In genomic region chr22:29031236-29031982, GRCh38 we compare ENCODE assay signal across 8 cellular contexts. TPM values are rescaled to one million over a fixed set of nuclear protein-coding genes. Genes with fewer than 3 reads are reported as not detected.
A peak's percentile ranks its signal among the peaks of the same experiment; 100 is the strongest.
DNase-seq lines count a peak whose midpoint lies in the region; ATAC-seq, FAIRE-seq and TF ChIP-seq lines count a peak whose summit lies in the region.

No MANE protein-coding gene starts in this region.

- ATAC-seq in K562 = peak; percentile 87
- no peak for ATAC-seq in GM18502 (IDR thresholded peaks at IDR 0.05; ENCODE audit: poor library complexity, unreplicated experiment)
- no peak for ATAC-seq in HG03342 (IDR thresholded peaks at IDR 0.05; ENCODE audit: unreplicated experiment)

- H3K36me3 ChIP-seq in K562 (ENCODE audit: control insufficient read depth, insufficient read depth, low read length) (no peaks in the 10 kb centered on the region), skeletal muscle tissue (ENCODE audit: control insufficient read depth in 3 of 3, insufficient read depth in 3 of 3, low read length in 3 of 3) (no peaks in the 10 kb centered on the region)

- CTCF ChIA-PET in K562 (lab: Yijun Ruan, JAX; ENCODE audit: low intra/inter-chr PET ratio) = no interaction called here

- TF ChIP-seq EP300 in K562 (IDR thresholded peaks at IDR 0.05; ENCODE audit: low read length) = no peak; the same call in 1 of the 2 replicates

- H3K4me3 ChIP-seq in K562 (peak overlapping the region; percentile 33; the same call in 1 of the 2 replicates), iPS-18c (ENCODE audit: insufficient read depth, low read depth, low read length) (peak overlapping the region; percentile 46), skeletal muscle tissue (ENCODE audit: low read length in 3 of 3) (peak overlapping the region; percentile 50 to 56 (median 54))

- FAIRE-seq in K562 (lab: Jason Lieb, UNC) = peak; percentile 93

- peak overlapping the region; percentile 72 for H3K4me2 ChIP-seq in K562 (ENCODE audit: insufficient read depth, low read length)

- H3K9me3 ChIP-seq in K562 (replicated peaks; ENCODE audit: control insufficient read depth, insufficient read depth, low read depth, low read length) (no peaks in the 10 kb centered on the region), iPS-18c (ENCODE audit: control insufficient read depth, insufficient read depth, low read length) (no peaks in the 10 kb centered on the region), skeletal muscle tissue (ENCODE audit: control insufficient read depth in 3 of 3, low read length in 3 of 3) (no peaks in the 10 kb centered on the region)

- no TSS peak for BruUV-seq in K562 (replicated peaks; lab: Mats Ljungman, UMichigan)

- H3K27me3 ChIP-seq in K562 (ENCODE audit: control insufficient read depth in 2 of 2, insufficient read depth in 2 of 2, low read length in 2 of 2) (no peaks in the 10 kb centered on the region), skeletal muscle tissue (ENCODE audit: control insufficient read depth in 3 of 3, insufficient read depth in 3 of 3, low read length in 3 of 3) (no peaks in the 10 kb centered on the region)

- POLR2A ChIA-PET in K562 (lab: Yijun Ruan, JAX) = interaction anchor here (0.6 to 1.1 kb wide), 4 partner anchors 12 to 121 kb away, joined by 3 read pairs; no protein-coding TSS in a partner anchor

- peak in 1 of 3 experiments; percentile 15; a peak in 1 of 6 replicates for TF ChIP-seq CTCF in K562 (IDR thresholded peaks at IDR 0.05 in 2 of 3, conservative IDR thresholded peaks at IDR 0.05 in 1 of 3; ENCODE audit: insufficient read depth in 2 of 3, low read depth in 1 of 3, low read length in 3 of 3)

- in situ Hi-C loops in K562 (cut with MboI) = no loop called here

- H4K20me1 ChIP-seq in K562 (replicated peaks; ENCODE audit: control insufficient read depth, insufficient read depth, low read length) = no peaks in the 10 kb centered on the region

- H3K79me2 ChIP-seq in K562 (ENCODE audit: control insufficient read depth, insufficient read depth, low read length) = no peaks in the 10 kb centered on the region; the same call in 1 of the 3 replicates

- H3K4me1 ChIP-seq in K562 (replicated peaks in 1 of 2; ENCODE audit: control insufficient read depth in 2 of 2, insufficient read depth in 2 of 2, low read length in 2 of 2) (peaks cover 25 to 37% of the 10 kb centered on the region in 2 experiments), skeletal muscle tissue (ENCODE audit: control insufficient read depth in 3 of 3, insufficient read depth in 3 of 3, low read length in 3 of 3) (peaks cover 19 to 43% (median 22%) of the 10 kb centered on the region in 3 donors)

- H3K27ac ChIP-seq in K562 (ENCODE audit: extremely low read depth, low read depth, low read length) (peak overlapping the region; percentile 89), skeletal muscle tissue (ENCODE audit: low read depth, low read length) (peak overlapping the region; percentile 83)

- no peaks in the 10 kb centered on the region for H3K9me1 ChIP-seq in K562 (ENCODE audit: control insufficient read depth, insufficient read depth, low read length)

- peak overlapping the region; percentile 76 for H2AFZ ChIP-seq in K562 (ENCODE audit: low read depth, low read length)

- DNase-seq in NCI-H1105 (lab: John Stamatoyannopoulos, UW) (peak; percentile 1), NCI-H1105 treated with DMSO at 0.1 percent for 48 hours (lab: John Stamatoyannopoulos, UW) (no peak), K562 (ENCODE audit: extremely low read depth in 1 of 4, low spot score in 3 of 4) (peak; percentile 52 to 79 (median 58)), GM19238 (ENCODE audit: insufficient read length, low spot score) (no peak)

- no peak for TF ChIP-seq POLR2A in K562 (conservative IDR thresholded peaks at IDR 0.05)

- 19% methylated on average over 15 of the region's 17 CpGs for WGBS in K562 (ENCODE audit: insufficient coverage, low coverage, missing lambda C conversion rate)

- TF ChIP-seq RAD21 in K562 (CRISPR knock-in tag; conservative IDR thresholded peaks at IDR 0.05 in 1 of 2, IDR thresholded peaks at IDR 0.05 in 1 of 2) = no peak

- intact Hi-C loops in K562 (cut with micrococcal nuclease) = no loop called here

- H3K9ac ChIP-seq in K562 (ENCODE audit: insufficient read depth in 1 of 2, low read depth in 2 of 2, low read length in 2 of 2) (peak overlapping the region; percentile 70 to 79), skeletal muscle tissue (ENCODE audit: low read depth in 1 of 3, low read length in 3 of 3) (peak overlapping the region; percentile 58 to 71 (median 61))

TF ChIP-seq in K562, 482 proteins besides CTCF, POLR2A, EP300 and RAD21 (continues in another document):
- TF ChIP-seq JUNB (CRISPR knock-in tag; conservative IDR thresholded peaks at IDR 0.05) = no peak
- peak; percentile 41 for TF ChIP-seq EP400 (IDR thresholded peaks at IDR 0.05)
- TF ChIP-seq TRIM28 (IDR thresholded peaks at IDR 0.05) = no peak
- peak; percentile 80 for TF ChIP-seq SMARCA4 (IDR thresholded peaks at IDR 0.05)
- TF ChIP-seq E2F3 (CRISPR knock-in tag; IDR thresholded peaks at IDR 0.05) = no peak
- TF ChIP-seq HNRNPH1 (optimal IDR thresholded peaks at IDR 0.05; ENCODE audit: low read depth, low read length) = no peak
- TF ChIP-seq TARDBP (IDR thresholded peaks at IDR 0.05) = no peak
- no peak; the same call in 1 of the 2 replicates for TF ChIP-seq ZNF175 (CRISPR knock-in tag; IDR thresholded peaks at IDR 0.05; ENCODE audit: low read depth)
- TF ChIP-seq SRSF3 (IDR thresholded peaks at IDR 0.05; ENCODE audit: insufficient read depth, low read length) = no peak
- no peak for TF ChIP-seq ZNF444 (CRISPR knock-in tag; IDR thresholded peaks at IDR 0.05)
- peak; percentile 71 for TF ChIP-seq TAF9B (IDR thresholded peaks at IDR 0.05; ENCODE audit: partially characterized antibody)
- peak; percentile 85 for TF ChIP-seq C11orf30 (IDR thresholded peaks at IDR 0.05; ENCODE audit: low read depth)
- peak; percentile 74 for TF ChIP-seq BRD9 (IDR thresholded peaks at IDR 0.05; ENCODE audit: low read depth, partially characterized antibody)
- TF ChIP-seq ZNF398 (CRISPR knock-in tag; IDR thresholded peaks at IDR 0.05) = no peak
- TF ChIP-seq NRF1 (conservative IDR thresholded peaks at IDR 0.05 in 1 of 2, IDR thresholded peaks at IDR 0.05 in 1 of 2) = 0 out of 4 replicates have a peak, but pooled peaks of 1 of the 2 experiments have one; percentile 8
- no peak for TF ChIP-seq ZNF785 (CRISPR knock-in tag; IDR thresholded peaks at IDR 0.05)

RNA-seq across cellular contexts. Expression of gene C22orf31, which starts 30.2 kb away (rescaled TPM):
- total RNA-seq in K562 (2011; cell fraction: chromatin; rRNA removed; ENCODE audit: low replicate concordance) = not detected in 2 replicates
- not detected in 2 replicates for total RNA-seq in K562 (2011; cell fraction: nucleolus; rRNA removed)
- total RNA-seq in K562 (2011; cell fraction: nucleoplasm; rRNA removed) = not detected in 2 replicates
- total RNA-seq in K562 (2014; rRNA removed) (not detected in 2 replicates), K562 (2014; rRNA removed; fragmentation: Illumina TruSeq; extraction: Trizol) (not detected in 2 replicates), K562 (2015; rRNA removed; fragmentation: Illumina TruSeq; extraction: Trizol) (not detected in 2 replicates), K562 (2021) (not detected in 2 replicates), skeletal muscle tissue (1.6 TPM)
- polyA plus RNA-seq in K562 (2011; rRNA removed) (not detected in 2 replicates), K562 (2014; fragmentation: Illumina TruSeq; extraction: Trizol) (not detected in 2 replicates), K562 (2014; fragmentation: Nextera tagmentation; extraction: Ambion mirVana) (not detected), K562 (2014; rRNA removed) (not detected in 2 replicates)
- polyA plus RNA-seq in K562 (2011; cell fraction: cytosol; rRNA removed) = not detected in 2 replicates
- polyA plus RNA-seq in K562 (2011; cell fraction: nucleus; rRNA removed) = not detected in 2 replicates
- not detected in 2 replicates for polyA plus RNA-seq in K562 (2012)
- not detected in 2 replicates for polyA minus RNA-seq in K562 (2011; rRNA and poly(A)+ RNA removed)
- polyA minus RNA-seq in K562 (2011; cell fraction: cytosol; rRNA and poly(A)+ RNA removed) = not detected in 2 replicates
- not detected in 2 replicates for polyA minus RNA-seq in K562 (2011; cell fraction: nucleus; rRNA and poly(A)+ RNA removed)

RNA-seq across cellular contexts. Expression of gene KREMEN1, which starts 41.4 kb away (rescaled TPM):
- 3.6 and 5.0 TPM in 2 replicates for total RNA-seq in K562 (2011; cell fraction: chromatin; rRNA removed; ENCODE audit: low replicate concordance)
- total RNA-seq in K562 (2011; cell fraction: nucleolus; rRNA removed) = 4.2 and 4.5 TPM in 2 replicates
- 5.6 and 6.4 TPM in 2 replicates for total RNA-seq in K562 (2011; cell fraction: nucleoplasm; rRNA removed)
- total RNA-seq in K562 (2014; rRNA removed) (3.8 and 5.1 TPM in 2 replicates), K562 (2014; rRNA removed; fragmentation: Illumina TruSeq; extraction: Trizol) (3.8 and 4.3 TPM in 2 replicates), K562 (2015; rRNA removed; fragmentation: Illumina TruSeq; extraction: Trizol) (5.0 and 6.1 TPM in 2 replicates), K562 (2021) (8.8 and 11.5 TPM in 2 replicates), skeletal muscle tissue (43.8 TPM)
- polyA plus RNA-seq in K562 (2011; rRNA removed) (2.2 and 3.2 TPM in 2 replicates), K562 (2014; fragmentation: Illumina TruSeq; extraction: Trizol) (8.9 and 10.1 TPM in 2 replicates), K562 (2014; fragmentation: Nextera tagmentation; extraction: Ambion mirVana) (1 to 10 TPM in 1 of 2 experiments, under 1 TPM in 1; 0.69 to 1.3 TPM), K562 (2014; rRNA removed) (4.5 and 4.9 TPM in 2 replicates)
- polyA plus RNA-seq in K562 (2011; cell fraction: cytosol; rRNA removed) = 3.2 and 6.4 TPM in 2 replicates
- polyA plus RNA-seq in K562 (2011; cell fraction: nucleus; rRNA removed) = 1.1 and 3.0 TPM in 2 replicates
- 6.8 and 12.0 TPM in 2 replicates for polyA plus RNA-seq in K562 (2012)
- 1.3 and 2.4 TPM in 2 replicates for polyA minus RNA-seq in K562 (2011; rRNA and poly(A)+ RNA removed)
- 2.7 and 4.5 TPM in 2 replicates for polyA minus RNA-seq in K562 (2011; cell fraction: cytosol; rRNA and poly(A)+ RNA removed)
- polyA minus RNA-seq in K562 (2011; cell fraction: nucleus; rRNA and poly(A)+ RNA removed) = 0.33 and 0.54 TPM in 2 replicates

Comparison
In these comparisons a context has a peak if more than half of its experiments do, and no peak if none do; other contexts are left out.
1. DNase-seq: peak in NCI-H1105 (single experiment) and K562 (4 of 4); none in NCI-H1105 treated with DMSO at 0.1 percent for 48 hours (single experiment) and GM19238 (single experiment).
2. Peak in every context shown above with its lines, with median percentiles within 50 percentile points of each other: H3K4me3 ChIP-seq.